Comparison of ENCODE assay signal across 1 cellular context in genomic region chr10:123009105-123009805, GRCh38.
A peak's percentile ranks its signal among the peaks of the same experiment; 100 is the strongest.
TF ChIP-seq lines count a peak whose summit lies in the region.

No MANE protein-coding gene starts in this region.

TF ChIP-seq in HepG2, 621 proteins besides CTCF, POLR2A, EP300 and RAD21 (continues in another document):
- TF ChIP-seq ZUFSP (CRISPR knock-in tag; IDR thresholded peaks at IDR 0.05; ENCODE audit: borderline replicate concordance) (no peak), ZBTB14 (CRISPR knock-in tag; IDR thresholded peaks at IDR 0.05) (no peak), ZNF674 (CRISPR knock-in tag; IDR thresholded peaks at IDR 0.05; ENCODE audit: low read depth) (no peak), CBFB (CRISPR knock-in tag; IDR thresholded peaks at IDR 0.05) (no peak), ZNF407 (CRISPR knock-in tag; IDR thresholded peaks at IDR 0.05; ENCODE audit: not compliant biosample characterization) (no peak), ZC3H13 (CRISPR knock-in tag; IDR thresholded peaks at IDR 0.05) (no peak), ZNF850 (CRISPR knock-in tag; conservative IDR thresholded peaks at IDR 0.05) (no peak), ZNF607 (CRISPR knock-in tag; IDR thresholded peaks at IDR 0.05; ENCODE audit: borderline replicate concordance) (no peak), ZNF431 (CRISPR knock-in tag; IDR thresholded peaks at IDR 0.05; ENCODE audit: borderline replicate concordance, low read depth) (no peak), XBP1 (CRISPR knock-in tag; IDR thresholded peaks at IDR 0.05) (peak; percentile 73; the same call in 1 of the 2 replicates), TSC22D2 (CRISPR knock-in tag; IDR thresholded peaks at IDR 0.05; ENCODE audit: borderline replicate concordance) (no peak), HNF4G (IDR thresholded peaks at IDR 0.05; ENCODE audit: borderline replicate concordance, low read depth, low read length) (no peak), HNF4G (CRISPR knock-in tag; IDR thresholded peaks at IDR 0.05; ENCODE audit: borderline replicate concordance, low read depth) (no peak), ZNF350 (CRISPR knock-in tag; IDR thresholded peaks at IDR 0.05; ENCODE audit: borderline replicate concordance, low read depth) (no peak), ZNF563 (CRISPR knock-in tag; IDR thresholded peaks at IDR 0.05) (0 out of 2 replicates have a peak, but pooled peaks have one; percentile 14), ZFY (CRISPR knock-in tag; IDR thresholded peaks at IDR 0.05) (peak; percentile 18), ATF3 (CRISPR knock-in tag; IDR thresholded peaks at IDR 0.05) (no peak), ZNF770 (CRISPR knock-in tag; IDR thresholded peaks at IDR 0.05) (0 out of 2 replicates have a peak, but pooled peaks have one; percentile 32), NFKB2 (CRISPR knock-in tag; IDR thresholded peaks at IDR 0.05; ENCODE audit: borderline replicate concordance) (no peak), ZNF484 (CRISPR knock-in tag; IDR thresholded peaks at IDR 0.05; ENCODE audit: borderline replicate concordance, low read depth) (no peak), ZNF12 (CRISPR knock-in tag; IDR thresholded peaks at IDR 0.05) (peak; percentile 4; the same call in 1 of the 2 replicates), MEIS2 (CRISPR knock-in tag; IDR thresholded peaks at IDR 0.05) (no peak), PHB2 (IDR thresholded peaks at IDR 0.05; ENCODE audit: partially characterized antibody) (no peak), FUBP1 (CRISPR knock-in tag; IDR thresholded peaks at IDR 0.05; ENCODE audit: borderline replicate concordance) (no peak), MYNN (CRISPR knock-in tag; IDR thresholded peaks at IDR 0.05; ENCODE audit: low read depth) (no peak), ZNF710 (CRISPR knock-in tag; IDR thresholded peaks at IDR 0.05; ENCODE audit: borderline replicate concordance) (no peak), ZZZ3 (CRISPR knock-in tag; IDR thresholded peaks at IDR 0.05; ENCODE audit: borderline replicate concordance) (no peak), HHEX (CRISPR knock-in tag; IDR thresholded peaks at IDR 0.05) (no peak), ZNF740 (CRISPR knock-in tag; IDR thresholded peaks at IDR 0.05) (0 out of 2 replicates have a peak, but pooled peaks have one; percentile 4), MZF1 (CRISPR knock-in tag; IDR thresholded peaks at IDR 0.05; ENCODE audit: borderline replicate concordance) (no peak), JUN (CRISPR knock-in tag; IDR thresholded peaks at IDR 0.05) (no peak), KDM2A (CRISPR knock-in tag; IDR thresholded peaks at IDR 0.05; ENCODE audit: borderline replicate concordance, low read depth) (peak; percentile 1; the same call in 1 of the 2 replicates), NONO (IDR thresholded peaks at IDR 0.05) (no peak), NONO (CRISPR knock-in tag; conservative IDR thresholded peaks at IDR 0.05) (no peak), KLF11 (CRISPR knock-in tag; IDR thresholded peaks at IDR 0.05) (no peak), ZBTB49 (CRISPR knock-in tag; IDR thresholded peaks at IDR 0.05; ENCODE audit: borderline replicate concordance) (no peak), ZNF781 (CRISPR knock-in tag; IDR thresholded peaks at IDR 0.05; ENCODE audit: borderline replicate concordance, not compliant biosample characterization) (no peak), NFYC (CRISPR knock-in tag; IDR thresholded peaks at IDR 0.05) (no peak), ZNF10 (CRISPR knock-in tag; IDR thresholded peaks at IDR 0.05; ENCODE audit: borderline replicate concordance, low read depth) (no peak), CREB1 (IDR thresholded peaks at IDR 0.05) (no peak), CREB1 (CRISPR knock-in tag; IDR thresholded peaks at IDR 0.05) (no peak), ZNF501 (CRISPR knock-in tag; IDR thresholded peaks at IDR 0.05) (0 out of 2 replicates have a peak, but pooled peaks have one; percentile 3)
